9 cellular contexts compared by ENCODE assay signal in the genomic region with DNA sequence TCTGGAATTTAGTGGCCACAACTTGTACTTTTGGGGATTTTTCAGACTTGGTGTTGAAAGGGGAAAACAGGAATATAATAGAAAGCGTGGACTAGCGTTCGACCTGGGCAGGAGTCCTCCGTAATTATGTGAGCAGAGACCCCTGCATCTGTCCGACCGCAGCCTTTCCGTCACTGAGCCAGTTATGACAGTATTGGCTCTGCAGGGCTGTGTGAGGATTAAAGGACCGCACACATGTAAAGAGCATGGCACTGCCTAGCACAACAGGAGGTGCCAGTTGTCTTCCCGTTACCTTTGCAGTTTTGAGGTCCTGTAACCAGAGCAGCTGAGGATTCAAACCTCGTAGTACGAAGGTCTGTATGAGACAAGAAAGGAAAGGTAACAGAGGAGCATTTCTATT. TPM values are rescaled to one million over a fixed set of nuclear protein-coding genes. Genes with fewer than 3 reads are reported as not detected.
DNase-seq lines count a peak whose midpoint lies in the region; TF ChIP-seq lines count a peak whose summit lies in the region.
"Had no signal": no experiment of that assay in that cellular context is flagged by ENCODE, and none has a peak within 500 bp of the region (broad histone marks: within the 10 kb centered on the region; RNA-seq: fewer than 3 reads in every experiment).

No MANE protein-coding gene starts in this region.

- peaks cover 30% of the 10 kb centered on the region for H3K36me3 Mint-ChIP-seq in endothelial cell (ENCODE audit: low read depth, unreplicated experiment)

- peaks cover 5% of the 10 kb centered on the region for H3K79me2 ChIP-seq in parathyroid adenoma

- H3K27me3 ChIP-seq in Peyer's patch, result no peaks in the 10 kb centered on the region
- no peaks in the 10 kb centered on the region for H3K27me3 ChIP-seq in parathyroid adenoma (ENCODE audit: control insufficient read depth, insufficient read depth, low read length)

- peak overlapping the region; percentile 96 for H3K4me3 Mint-ChIP-seq in endothelial cell (ENCODE audit: unreplicated experiment)

- no peak overlapping the region for H2AFZ ChIP-seq in parathyroid adenoma

- no peak for TF ChIP-seq CTCF in Peyer's patch (IDR thresholded peaks at IDR 0.05)
- no peak for TF ChIP-seq CTCF in endothelial cell (IDR thresholded peaks at IDR 0.05; ENCODE audit: unreplicated experiment)
- TF ChIP-seq CTCF in parathyroid adenoma (IDR thresholded peaks at IDR 0.05), result no peak

- peaks cover 0 to 21% (median 0%) of the 10 kb centered on the region in 4 donors for H3K4me1 ChIP-seq in Peyer's patch
- peaks cover 18% of the 10 kb centered on the region for H3K4me1 ChIP-seq in parathyroid adenoma

- H3K27ac ChIP-seq in Peyer's patch (peak overlapping the region in 1 of 4 donors; percentile 94), parathyroid adenoma (peak overlapping the region; percentile 74)

- no peak for TF ChIP-seq POLR2A in Peyer's patch (IDR thresholded peaks at IDR 0.05)

- peaks cover 7% of the 10 kb centered on the region for H3K27me3 Mint-ChIP-seq in endothelial cell (ENCODE audit: unreplicated experiment)

- peak overlapping the region; percentile 79 for H3K4me2 ChIP-seq in parathyroid adenoma (ENCODE audit: low read length)

- H3K27ac Mint-ChIP-seq in endothelial cell (ENCODE audit: unreplicated experiment), result peak overlapping the region; percentile 61

- H3K4me1 Mint-ChIP-seq in endothelial cell (ENCODE audit: unreplicated experiment), result peaks cover 11% of the 10 kb centered on the region

- no peaks in the 10 kb centered on the region for H3K9me3 Mint-ChIP-seq in endothelial cell (ENCODE audit: unreplicated experiment)

- H3K9me3 ChIP-seq in Peyer's patch (no peaks in the 10 kb centered on the region), parathyroid adenoma (ENCODE audit: control insufficient read depth, low read length) (no peaks in the 10 kb centered on the region)

- no peak overlapping the region for H3K9ac ChIP-seq in parathyroid adenoma

- H3K36me3 ChIP-seq in Peyer's patch (peaks cover 0 to 6% (median 0%) of the 10 kb centered on the region in 3 donors), parathyroid adenoma (ENCODE audit: control insufficient read depth, insufficient read depth, low read length) (no peaks in the 10 kb centered on the region)

- peak overlapping the region; percentile 70; the same call in 1 of the 2 replicates for H3K4me3 ChIP-seq in GM08714 (ENCODE audit: low read length)
- peak overlapping the region in 3 of 4 donors; percentile 85 to 91 (median 87) for H3K4me3 ChIP-seq in Peyer's patch
- H3K4me3 ChIP-seq in parathyroid adenoma (ENCODE audit: low read depth, low read length), result no peak overlapping the region

- DNase-seq in Peyer's patch (no peak), endothelial cell (ENCODE audit: low spot score) (no peak), NCI-H146 treated with DMSO at 0.1 percent for 48 hours (lab: John Stamatoyannopoulos, UW; ENCODE audit: unreplicated experiment) (no peak), NCI-H2171 treated with DMSO at 0.1 percent for 48 hours (lab: John Stamatoyannopoulos, UW) (no peak), DMS 273 (lab: John Stamatoyannopoulos, UW; ENCODE audit: unreplicated experiment) (no peak), 8988T (no peak)
- DNase-seq: SHP77 treated with DMSO at 0.1 percent for 48 hours had no signal

RNA-seq across cellular contexts. Expression of gene B4GALT7, which starts 1.2 kb away (rescaled TPM):
- total RNA-seq in Peyer's patch, result 10 to 100 TPM; 12.6 to 29.8 (median 21.9) TPM
- 34.6 TPM for total RNA-seq in endothelial cell (ENCODE audit: unreplicated experiment)

RNA-seq across cellular contexts. Expression of gene TMED9, which starts 9.1 kb away (rescaled TPM):
- total RNA-seq in Peyer's patch (10 to 100 TPM; 39.6 to 65.6 (median 52.5) TPM), endothelial cell (ENCODE audit: unreplicated experiment) (271 TPM)

RNA-seq across cellular contexts. Expression of gene FAM193B, which starts 46.8 kb away (rescaled TPM):
- 100 to 1,000 TPM in 3 of 4 donors, 10 to 100 TPM in 1; 77.1 to 205 (median 177) TPM for total RNA-seq in Peyer's patch
- total RNA-seq in endothelial cell (ENCODE audit: unreplicated experiment), result 97.6 TPM
